ENCODE assay signal across 1 cellular context in the genomic region with DNA sequence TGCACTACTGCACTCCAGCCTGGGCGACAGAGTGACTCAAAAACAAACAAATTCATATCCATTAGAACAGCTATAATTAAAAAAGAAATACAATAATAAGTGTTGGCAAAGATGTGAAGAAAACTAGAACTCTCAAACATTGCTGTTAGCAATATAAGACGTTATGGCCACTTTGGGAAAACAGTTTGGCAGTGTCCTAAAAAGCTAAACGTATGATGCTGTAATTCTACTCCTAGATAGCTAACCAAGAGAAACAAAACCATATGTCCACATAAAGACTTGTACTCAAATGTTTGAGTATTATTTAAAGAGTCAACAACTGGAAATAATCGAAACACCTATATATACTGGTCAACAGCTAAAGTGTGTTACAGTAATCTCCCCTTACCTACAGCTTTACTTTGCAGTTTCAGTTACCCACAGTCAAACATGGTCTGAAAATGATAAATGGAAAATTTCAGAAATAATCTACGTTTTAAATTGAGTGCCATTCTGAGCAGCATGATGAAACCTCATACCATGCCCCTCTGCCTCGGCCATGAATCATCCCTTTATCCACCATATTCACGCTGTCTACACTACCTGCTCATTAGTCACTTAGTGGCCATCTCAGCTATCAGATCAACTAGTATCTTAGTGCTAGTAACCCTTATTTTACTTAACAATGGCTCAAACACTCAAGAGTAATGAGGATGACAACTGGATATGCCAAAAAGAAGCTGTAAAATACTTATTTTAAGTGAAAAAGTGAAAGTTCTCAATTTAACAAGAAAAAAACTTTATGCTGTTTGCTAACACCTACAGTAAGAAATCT.
TF ChIP-seq lines count a peak whose summit lies in the region.

No MANE protein-coding gene starts in this region.

TF ChIP-seq in K562, 482 proteins besides CTCF, POLR2A, EP300 and RAD21 (continues in another document):
- no peak for TF ChIP-seq GTF2E2 (tag; IDR thresholded peaks at IDR 0.05)
- TF ChIP-seq ETV1 (tag; conservative IDR thresholded peaks at IDR 0.05; ENCODE audit: low read depth) = no peak
- TF ChIP-seq PPARD (CRISPR knock-in tag; IDR thresholded peaks at IDR 0.05) = no peak
- TF ChIP-seq, protein P1, sequence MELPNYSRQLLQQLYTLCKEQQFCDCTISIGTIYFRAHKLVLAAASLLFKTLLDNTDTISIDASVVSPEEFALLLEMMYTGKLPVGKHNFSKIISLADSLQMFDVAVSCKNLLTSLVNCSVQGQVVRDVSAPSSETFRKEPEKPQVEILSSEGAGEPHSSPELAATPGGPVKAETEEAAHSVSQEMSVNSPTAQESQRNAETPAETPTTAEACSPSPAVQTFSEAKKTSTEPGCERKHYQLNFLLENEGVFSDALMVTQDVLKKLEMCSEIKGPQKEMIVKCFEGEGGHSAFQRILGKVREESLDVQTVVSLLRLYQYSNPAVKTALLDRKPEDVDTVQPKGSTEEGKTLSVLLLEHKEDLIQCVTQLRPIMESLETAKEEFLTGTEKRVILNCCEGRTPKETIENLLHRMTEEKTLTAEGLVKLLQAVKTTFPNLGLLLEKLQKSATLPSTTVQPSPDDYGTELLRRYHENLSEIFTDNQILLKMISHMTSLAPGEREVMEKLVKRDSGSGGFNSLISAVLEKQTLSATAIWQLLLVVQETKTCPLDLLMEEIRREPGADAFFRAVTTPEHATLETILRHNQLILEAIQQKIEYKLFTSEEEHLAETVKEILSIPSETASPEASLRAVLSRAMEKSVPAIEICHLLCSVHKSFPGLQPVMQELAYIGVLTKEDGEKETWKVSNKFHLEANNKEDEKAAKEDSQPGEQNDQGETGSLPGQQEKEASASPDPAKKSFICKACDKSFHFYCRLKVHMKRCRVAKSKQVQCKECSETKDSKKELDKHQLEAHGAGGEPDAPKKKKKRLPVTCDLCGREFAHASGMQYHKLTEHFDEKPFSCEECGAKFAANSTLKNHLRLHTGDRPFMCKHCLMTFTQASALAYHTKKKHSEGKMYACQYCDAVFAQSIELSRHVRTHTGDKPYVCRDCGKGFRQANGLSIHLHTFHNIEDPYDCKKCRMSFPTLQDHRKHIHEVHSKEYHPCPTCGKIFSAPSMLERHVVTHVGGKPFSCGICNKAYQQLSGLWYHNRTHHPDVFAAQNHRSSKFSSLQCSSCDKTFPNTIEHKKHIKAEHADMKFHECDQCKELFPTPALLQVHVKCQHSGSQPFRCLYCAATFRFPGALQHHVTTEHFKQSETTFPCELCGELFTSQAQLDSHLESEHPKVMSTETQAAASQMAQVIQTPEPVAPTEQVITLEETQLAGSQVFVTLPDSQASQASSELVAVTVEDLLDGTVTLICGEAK (IDR thresholded peaks at IDR 0.05) = peak; percentile 36; the same call in 1 of the 2 replicates
- TF ChIP-seq, protein P1 (CRISPR knock-in tag; IDR thresholded peaks at IDR 0.05) = no peak
- TF ChIP-seq, protein P2, sequence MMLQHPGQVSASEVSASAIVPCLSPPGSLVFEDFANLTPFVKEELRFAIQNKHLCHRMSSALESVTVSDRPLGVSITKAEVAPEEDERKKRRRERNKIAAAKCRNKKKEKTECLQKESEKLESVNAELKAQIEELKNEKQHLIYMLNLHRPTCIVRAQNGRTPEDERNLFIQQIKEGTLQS (IDR thresholded peaks at IDR 0.05) = peak; percentile 89
- TF ChIP-seq, protein P2 (CRISPR knock-in tag; conservative IDR thresholded peaks at IDR 0.05) = no peak
- TF ChIP-seq RBM22 (IDR thresholded peaks at IDR 0.05; ENCODE audit: low read depth, low read length, poor library complexity, severe bottlenecking) = no peak
- TF ChIP-seq CHD1 (IDR thresholded peaks at IDR 0.05; ENCODE audit: low read length) = no peak
- TF ChIP-seq GATAD2A (IDR thresholded peaks at IDR 0.05) = 0 out of 2 replicates have a peak, but pooled peaks have one; percentile 33
- TF ChIP-seq DACH1 (IDR thresholded peaks at IDR 0.05; ENCODE audit: partially characterized antibody) = peak; percentile 73
- TF ChIP-seq SREBF2 (CRISPR knock-in tag; IDR thresholded peaks at IDR 0.05) = no peak
- TF ChIP-seq, protein P3, sequence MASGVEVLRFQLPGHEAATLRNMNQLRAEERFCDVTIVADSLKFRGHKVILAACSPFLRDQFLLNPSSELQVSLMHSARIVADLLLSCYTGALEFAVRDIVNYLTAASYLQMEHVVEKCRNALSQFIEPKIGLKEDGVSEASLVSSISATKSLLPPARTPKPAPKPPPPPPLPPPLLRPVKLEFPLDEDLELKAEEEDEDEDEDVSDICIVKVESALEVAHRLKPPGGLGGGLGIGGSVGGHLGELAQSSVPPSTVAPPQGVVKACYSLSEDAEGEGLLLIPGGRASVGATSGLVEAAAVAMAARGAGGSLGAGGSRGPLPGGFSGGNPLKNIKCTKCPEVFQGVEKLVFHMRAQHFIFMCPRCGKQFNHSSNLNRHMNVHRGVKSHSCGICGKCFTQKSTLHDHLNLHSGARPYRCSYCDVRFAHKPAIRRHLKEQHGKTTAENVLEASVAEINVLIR (CRISPR knock-in tag; IDR thresholded peaks at IDR 0.05) = no peak
- TF ChIP-seq SMARCC2 (IDR thresholded peaks at IDR 0.05; ENCODE audit: low read depth) = peak; percentile 71
- TF ChIP-seq ZBTB1 (CRISPR knock-in tag; IDR thresholded peaks at IDR 0.05; ENCODE audit: borderline replicate concordance, low read depth) = no peak
- no peak for TF ChIP-seq ZNF217 (CRISPR knock-in tag; IDR thresholded peaks at IDR 0.05)
- no peak for TF ChIP-seq ZNF133 (CRISPR knock-in tag; IDR thresholded peaks at IDR 0.05)
- peak; percentile 42 for TF ChIP-seq EP400 (IDR thresholded peaks at IDR 0.05)
- TF ChIP-seq, protein P4, sequence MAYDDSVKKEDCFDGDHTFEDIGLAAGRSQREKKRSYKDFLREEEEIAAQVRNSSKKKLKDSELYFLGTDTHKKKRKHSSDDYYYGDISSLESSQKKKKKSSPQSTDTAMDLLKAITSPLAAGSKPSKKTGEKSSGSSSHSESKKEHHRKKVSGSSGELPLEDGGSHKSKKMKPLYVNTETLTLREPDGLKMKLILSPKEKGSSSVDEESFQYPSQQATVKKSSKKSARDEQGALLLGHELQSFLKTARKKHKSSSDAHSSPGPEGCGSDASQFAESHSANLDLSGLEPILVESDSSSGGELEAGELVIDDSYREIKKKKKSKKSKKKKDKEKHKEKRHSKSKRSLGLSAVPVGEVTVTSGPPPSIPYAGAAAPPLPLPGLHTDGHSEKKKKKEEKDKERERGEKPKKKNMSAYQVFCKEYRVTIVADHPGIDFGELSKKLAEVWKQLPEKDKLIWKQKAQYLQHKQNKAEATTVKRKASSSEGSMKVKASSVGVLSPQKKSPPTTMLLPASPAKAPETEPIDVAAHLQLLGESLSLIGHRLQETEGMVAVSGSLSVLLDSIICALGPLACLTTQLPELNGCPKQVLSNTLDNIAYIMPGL (CRISPR knock-in tag; IDR thresholded peaks at IDR 0.05) = no peak
- TF ChIP-seq ZEB2 (IDR thresholded peaks at IDR 0.05) = peak; percentile 77
- TF ChIP-seq ZNF766 (CRISPR knock-in tag; conservative IDR thresholded peaks at IDR 0.05) = peak; percentile 69; the same call in 1 of the 2 replicates
- TF ChIP-seq CHD2 (IDR thresholded peaks at IDR 0.05; ENCODE audit: low read depth, low read length) = no peak
- TF ChIP-seq, protein P5, sequence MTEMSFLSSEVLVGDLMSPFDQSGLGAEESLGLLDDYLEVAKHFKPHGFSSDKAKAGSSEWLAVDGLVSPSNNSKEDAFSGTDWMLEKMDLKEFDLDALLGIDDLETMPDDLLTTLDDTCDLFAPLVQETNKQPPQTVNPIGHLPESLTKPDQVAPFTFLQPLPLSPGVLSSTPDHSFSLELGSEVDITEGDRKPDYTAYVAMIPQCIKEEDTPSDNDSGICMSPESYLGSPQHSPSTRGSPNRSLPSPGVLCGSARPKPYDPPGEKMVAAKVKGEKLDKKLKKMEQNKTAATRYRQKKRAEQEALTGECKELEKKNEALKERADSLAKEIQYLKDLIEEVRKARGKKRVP (CRISPR knock-in tag; IDR thresholded peaks at IDR 0.05) = 0 out of 2 replicates have a peak, but pooled peaks have one; percentile 36
- TF ChIP-seq, protein P6, sequence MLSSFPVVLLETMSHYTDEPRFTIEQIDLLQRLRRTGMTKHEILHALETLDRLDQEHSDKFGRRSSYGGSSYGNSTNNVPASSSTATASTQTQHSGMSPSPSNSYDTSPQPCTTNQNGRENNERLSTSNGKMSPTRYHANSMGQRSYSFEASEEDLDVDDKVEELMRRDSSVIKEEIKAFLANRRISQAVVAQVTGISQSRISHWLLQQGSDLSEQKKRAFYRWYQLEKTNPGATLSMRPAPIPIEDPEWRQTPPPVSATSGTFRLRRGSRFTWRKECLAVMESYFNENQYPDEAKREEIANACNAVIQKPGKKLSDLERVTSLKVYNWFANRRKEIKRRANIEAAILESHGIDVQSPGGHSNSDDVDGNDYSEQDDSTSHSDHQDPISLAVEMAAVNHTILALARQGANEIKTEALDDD (IDR thresholded peaks at IDR 0.05) = peak; percentile 100
- TF ChIP-seq, protein P7, sequence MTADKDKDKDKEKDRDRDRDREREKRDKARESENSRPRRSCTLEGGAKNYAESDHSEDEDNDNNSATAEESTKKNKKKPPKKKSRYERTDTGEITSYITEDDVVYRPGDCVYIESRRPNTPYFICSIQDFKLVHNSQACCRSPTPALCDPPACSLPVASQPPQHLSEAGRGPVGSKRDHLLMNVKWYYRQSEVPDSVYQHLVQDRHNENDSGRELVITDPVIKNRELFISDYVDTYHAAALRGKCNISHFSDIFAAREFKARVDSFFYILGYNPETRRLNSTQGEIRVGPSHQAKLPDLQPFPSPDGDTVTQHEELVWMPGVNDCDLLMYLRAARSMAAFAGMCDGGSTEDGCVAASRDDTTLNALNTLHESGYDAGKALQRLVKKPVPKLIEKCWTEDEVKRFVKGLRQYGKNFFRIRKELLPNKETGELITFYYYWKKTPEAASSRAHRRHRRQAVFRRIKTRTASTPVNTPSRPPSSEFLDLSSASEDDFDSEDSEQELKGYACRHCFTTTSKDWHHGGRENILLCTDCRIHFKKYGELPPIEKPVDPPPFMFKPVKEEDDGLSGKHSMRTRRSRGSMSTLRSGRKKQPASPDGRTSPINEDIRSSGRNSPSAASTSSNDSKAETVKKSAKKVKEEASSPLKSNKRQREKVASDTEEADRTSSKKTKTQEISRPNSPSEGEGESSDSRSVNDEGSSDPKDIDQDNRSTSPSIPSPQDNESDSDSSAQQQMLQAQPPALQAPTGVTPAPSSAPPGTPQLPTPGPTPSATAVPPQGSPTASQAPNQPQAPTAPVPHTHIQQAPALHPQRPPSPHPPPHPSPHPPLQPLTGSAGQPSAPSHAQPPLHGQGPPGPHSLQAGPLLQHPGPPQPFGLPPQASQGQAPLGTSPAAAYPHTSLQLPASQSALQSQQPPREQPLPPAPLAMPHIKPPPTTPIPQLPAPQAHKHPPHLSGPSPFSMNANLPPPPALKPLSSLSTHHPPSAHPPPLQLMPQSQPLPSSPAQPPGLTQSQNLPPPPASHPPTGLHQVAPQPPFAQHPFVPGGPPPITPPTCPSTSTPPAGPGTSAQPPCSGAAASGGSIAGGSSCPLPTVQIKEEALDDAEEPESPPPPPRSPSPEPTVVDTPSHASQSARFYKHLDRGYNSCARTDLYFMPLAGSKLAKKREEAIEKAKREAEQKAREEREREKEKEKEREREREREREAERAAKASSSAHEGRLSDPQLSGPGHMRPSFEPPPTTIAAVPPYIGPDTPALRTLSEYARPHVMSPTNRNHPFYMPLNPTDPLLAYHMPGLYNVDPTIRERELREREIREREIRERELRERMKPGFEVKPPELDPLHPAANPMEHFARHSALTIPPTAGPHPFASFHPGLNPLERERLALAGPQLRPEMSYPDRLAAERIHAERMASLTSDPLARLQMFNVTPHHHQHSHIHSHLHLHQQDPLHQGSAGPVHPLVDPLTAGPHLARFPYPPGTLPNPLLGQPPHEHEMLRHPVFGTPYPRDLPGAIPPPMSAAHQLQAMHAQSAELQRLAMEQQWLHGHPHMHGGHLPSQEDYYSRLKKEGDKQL (CRISPR knock-in tag; IDR thresholded peaks at IDR 0.05; ENCODE audit: borderline replicate concordance) = no peak
- no peak for TF ChIP-seq DNMT1 (IDR thresholded peaks at IDR 0.05)
- no peak for TF ChIP-seq NCOR1 (IDR thresholded peaks at IDR 0.05)
